ENCODE assay signal across 9 cellular contexts in the genomic region with DNA sequence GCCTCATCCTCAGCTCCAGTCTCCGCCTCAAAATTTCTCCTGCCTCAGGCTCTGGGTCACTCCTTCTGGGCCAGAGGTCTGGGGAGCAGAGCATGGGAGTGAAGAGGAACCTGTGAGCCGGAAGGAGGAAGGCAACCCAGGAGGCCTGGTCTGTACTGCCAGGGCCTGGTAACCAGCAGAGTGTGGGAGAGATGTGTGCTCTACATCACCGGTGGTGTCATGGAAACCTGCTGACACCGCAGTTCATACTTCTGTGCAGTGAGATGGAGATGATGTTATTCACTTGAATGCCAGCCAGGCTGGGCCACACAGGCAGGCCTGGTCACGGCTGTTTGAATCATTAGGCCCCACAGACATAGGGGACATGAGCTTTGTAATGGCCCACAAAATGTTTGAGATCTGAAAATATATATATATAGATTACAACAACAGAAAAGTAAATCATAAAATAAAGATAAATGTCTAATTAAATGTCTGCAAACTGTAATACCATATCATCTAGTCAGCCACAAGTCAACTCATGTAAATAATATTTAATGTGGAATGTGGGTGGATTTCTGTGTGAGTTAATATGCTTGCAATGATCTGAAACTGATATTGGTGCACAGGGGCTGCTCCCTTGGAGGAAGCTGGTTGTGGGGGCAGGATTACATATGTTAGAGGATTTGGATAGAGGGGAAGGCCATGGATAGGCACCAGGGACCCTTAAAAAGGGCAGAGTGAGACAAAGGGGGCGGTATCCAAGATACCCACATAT.
DNase-seq lines count a peak whose midpoint lies in the region; ATAC-seq and TF ChIP-seq lines count a peak whose summit lies in the region.
"Had no signal": no experiment of that assay in that cellular context is flagged by ENCODE, and none has a peak within 500 bp of the region (broad histone marks: within the 10 kb centered on the region; RNA-seq: fewer than 3 reads in every experiment).

No MANE protein-coding gene starts in this region.

- CTCF ChIA-PET in PC-3 (lab: Charles Lee): no interaction called here
- CTCF ChIA-PET in CD4-positive, alpha-beta T cell (lab: Charles Lee): no interaction called here

- DNase-seq in ELR (ENCODE audit: low read depth) (peak; percentile 93), PC-3 (peak; percentile 91), fibroblast of lung (ENCODE audit: low read depth in 2 of 2) (peak; percentile 87 to 98), retinal pigment epithelial cell (ENCODE audit: low read depth) (peak; percentile 85)
- DNase-seq in CD4-positive, alpha-beta T cell: no peak
- no peak for DNase-seq in activated T-helper 1 cell treated with anti-CD3 and anti-CD28 coated beads, Interleukin-12 subunit alpha, Interleukin-12 subunit beta, Interleukin-2, Interleukin-4 antibody, amounts not matched to agents 30 ng/mL and 10 ng/mL and 1 ng/mL, durations not matched to agents 14 hours and 24 hours and 36 hours (ENCODE audit: low spot score)
- DNase-seq: activated T-cell treated with anti-CD3 and anti-CD28 coated beads, Interleukin-2, amount 50 U/mL, for 24 hours had no signal

- peaks cover 10% of the 10 kb centered on the region for H3K4me1 Mint-ChIP-seq in CD4-positive, alpha-beta T cell (ENCODE audit: low read depth)
- H3K4me1 Mint-ChIP-seq in activated T-helper 1 cell treated with anti-CD3 and anti-CD28 coated beads, Interleukin-12 subunit alpha, Interleukin-12 subunit beta, Interleukin-2, Interleukin-4 antibody, amounts not matched to agents 30 ng/mL and 10 ng/mL and 1 ng/mL, durations not matched to agents 14 hours and 24 hours and 36 hours (ENCODE audit: low read depth): no peaks in the 10 kb centered on the region

- H3K27me3 Mint-ChIP-seq in CD4-positive, alpha-beta T cell: peaks cover 5% of the 10 kb centered on the region
- peaks cover 6% of the 10 kb centered on the region for H3K27me3 Mint-ChIP-seq in activated T-helper 1 cell treated with anti-CD3 and anti-CD28 coated beads, Interleukin-12 subunit alpha, Interleukin-12 subunit beta, Interleukin-2, Interleukin-4 antibody, amounts not matched to agents 30 ng/mL and 10 ng/mL and 1 ng/mL, durations not matched to agents 14 hours and 24 hours and 36 hours (ENCODE audit: insufficient read depth)

- H3K9me3 ChIP-seq in PC-3 (ENCODE audit: low read length): peaks cover 8% of the 10 kb centered on the region; the same call in 1 of the 2 replicates
- peaks cover 2% of the 10 kb centered on the region for H3K9me3 ChIP-seq in fibroblast of lung (ENCODE audit: control insufficient read depth, insufficient read depth, low read depth, low read length)
- peaks cover 4% of the 10 kb centered on the region for H3K9me3 ChIP-seq in CD4-positive, alpha-beta T cell (ENCODE audit: control insufficient read depth, low read length)

- H3K4me3 Mint-ChIP-seq in CD4-positive, alpha-beta T cell: no peak overlapping the region
- no peak overlapping the region for H3K4me3 Mint-ChIP-seq in activated T-helper 1 cell treated with anti-CD3 and anti-CD28 coated beads, Interleukin-12 subunit alpha, Interleukin-12 subunit beta, Interleukin-2, Interleukin-4 antibody, amounts not matched to agents 30 ng/mL and 10 ng/mL and 1 ng/mL, durations not matched to agents 14 hours and 24 hours and 36 hours
- H3K4me3 Mint-ChIP-seq: activated T-cell treated with anti-CD3 and anti-CD28 coated beads, Interleukin-2, amount 50 U/mL, for 24 hours had no signal

- H3K36me3 Mint-ChIP-seq in CD4-positive, alpha-beta T cell (ENCODE audit: low read depth): no peaks in the 10 kb centered on the region
- H3K36me3 Mint-ChIP-seq in activated T-helper 1 cell treated with anti-CD3 and anti-CD28 coated beads, Interleukin-12 subunit alpha, Interleukin-12 subunit beta, Interleukin-2, Interleukin-4 antibody, amounts not matched to agents 30 ng/mL and 10 ng/mL and 1 ng/mL, durations not matched to agents 14 hours and 24 hours and 36 hours (ENCODE audit: low read depth): no peaks in the 10 kb centered on the region

- peak overlapping the region; percentile 60 for H3K4me2 ChIP-seq in PC-3 (ENCODE audit: low read length)
- H3K4me2 ChIP-seq in fibroblast of lung (ENCODE audit: extremely low read depth, insufficient read depth, low read length): peak overlapping the region; percentile 25

- TF ChIP-seq CTCF in PC-3 (conservative IDR thresholded peaks at IDR 0.05; ENCODE audit: low read depth, low read length) (no peak), fibroblast of lung (conservative IDR thresholded peaks at IDR 0.05 in 1 of 2, IDR thresholded peaks at IDR 0.05 in 1 of 2; ENCODE audit: low read depth in 1 of 2, low read length in 2 of 2) (no peak), retinal pigment epithelial cell (conservative IDR thresholded peaks at IDR 0.05; ENCODE audit: low read depth, low read length) (no peak)
- no peak for TF ChIP-seq CTCF in CD4-positive, alpha-beta T cell (IDR thresholded peaks at IDR 0.05)

- H3K9ac ChIP-seq in PC-3 (ENCODE audit: low read length) (peak overlapping the region; percentile 45), fibroblast of lung (ENCODE audit: insufficient read depth, low read length) (peak overlapping the region; percentile 10)

- ATAC-seq in PC-3 (peak; percentile 74), HG03457 (IDR thresholded peaks at IDR 0.05; ENCODE audit: unreplicated experiment) (no peak), HG03460 (IDR thresholded peaks at IDR 0.05; ENCODE audit: unreplicated experiment) (no peak)
- no peak for ATAC-seq in CD4-positive, alpha-beta T cell (ENCODE audit: poor library complexity)

- peaks cover 59% of the 10 kb centered on the region for H3K4me1 ChIP-seq in PC-3 (ENCODE audit: insufficient read depth, low read length)
- H3K4me1 ChIP-seq in fibroblast of lung (ENCODE audit: control insufficient read depth, extremely low read depth, insufficient read depth, low read length): peaks cover 23% of the 10 kb centered on the region

- H3K4me3 ChIP-seq in PC-3 (ENCODE audit: low read length): no peak overlapping the region
- H3K4me3 ChIP-seq in fibroblast of lung (replicated peaks in 1 of 4; ENCODE audit: control extremely low read depth in 1 of 4, insufficient read depth in 1 of 4, low read depth in 3 of 4, low read length in 4 of 4): no peak overlapping the region
- no peak overlapping the region for H3K4me3 ChIP-seq in retinal pigment epithelial cell (ENCODE audit: low read length)

- H3K9me2 ChIP-seq in PC-3 (replicated peaks; ENCODE audit: low read length): no peaks in the 10 kb centered on the region

- peaks cover 2% of the 10 kb centered on the region for H3K9me3 Mint-ChIP-seq in CD4-positive, alpha-beta T cell
- peaks cover 6% of the 10 kb centered on the region for H3K9me3 Mint-ChIP-seq in activated T-helper 1 cell treated with anti-CD3 and anti-CD28 coated beads, Interleukin-12 subunit alpha, Interleukin-12 subunit beta, Interleukin-2, Interleukin-4 antibody, amounts not matched to agents 30 ng/mL and 10 ng/mL and 1 ng/mL, durations not matched to agents 14 hours and 24 hours and 36 hours

- H3K27ac ChIP-seq in PC-3 (ENCODE audit: low read length) (peak overlapping the region; percentile 84), fibroblast of lung (ENCODE audit: insufficient read depth, low read length) (peak overlapping the region; percentile 86)
- no peak overlapping the region for H3K27ac ChIP-seq in CD4-positive, alpha-beta T cell (ENCODE audit: low read depth, low read length)

- H4K20me1 ChIP-seq in PC-3 (ENCODE audit: low read length) (no peaks in the 10 kb centered on the region), fibroblast of lung (ENCODE audit: control insufficient read depth, extremely low read depth, insufficient read depth, low read length) (no peaks in the 10 kb centered on the region)

- no peak overlapping the region for H3K27ac Mint-ChIP-seq in CD4-positive, alpha-beta T cell
- no peak overlapping the region for H3K27ac Mint-ChIP-seq in activated T-helper 1 cell treated with anti-CD3 and anti-CD28 coated beads, Interleukin-12 subunit alpha, Interleukin-12 subunit beta, Interleukin-2, Interleukin-4 antibody, amounts not matched to agents 30 ng/mL and 10 ng/mL and 1 ng/mL, durations not matched to agents 14 hours and 24 hours and 36 hours
- H3K27ac Mint-ChIP-seq: activated T-cell treated with anti-CD3 and anti-CD28 coated beads, Interleukin-2, amount 50 U/mL, for 24 hours had no signal

- H3K27me3 ChIP-seq in PC-3 (ENCODE audit: low read length): no peaks in the 10 kb centered on the region
- H3K27me3 ChIP-seq in fibroblast of lung (ENCODE audit: control insufficient read depth, insufficient read depth, low read length): no peaks in the 10 kb centered on the region
- H3K27me3 ChIP-seq in CD4-positive, alpha-beta T cell (ENCODE audit: control insufficient read depth, insufficient read depth, low read length): no peaks in the 10 kb centered on the region

- intact Hi-C loops in PC-3 (cut with micrococcal nuclease): loop anchor here (1.0 to 2.0 kb wide), 3 partner anchors 28 to 108 kb away; a partner anchor contains a TSS
- intact Hi-C loops in CD4-positive, alpha-beta T cell (cut with DNase I, micrococcal nuclease): no loop called here
- intact Hi-C loops in activated T-helper 1 cell treated with anti-CD3 and anti-CD28 coated beads, Interleukin-12 subunit alpha, Interleukin-12 subunit beta, Interleukin-2, Interleukin-4 antibody, amounts not matched to agents 30 ng/mL and 10 ng/mL and 1 ng/mL, durations not matched to agents 14 hours and 24 hours and 36 hours (cut with micrococcal nuclease): no loop called here

- H3K79me2 ChIP-seq in PC-3 (ENCODE audit: low read length) (no peaks in the 10 kb centered on the region), fibroblast of lung (ENCODE audit: control insufficient read depth, insufficient read depth, low read length) (no peaks in the 10 kb centered on the region)

- H3F3A ChIP-seq in PC-3 (ENCODE audit: low read length, unreplicated experiment): peaks cover 11% of the 10 kb centered on the region

- peak overlapping the region; percentile 65 for H2AFZ ChIP-seq in PC-3 (ENCODE audit: low read length)
- no peak overlapping the region for H2AFZ ChIP-seq in fibroblast of lung (ENCODE audit: low read length)

- BruUV-seq in PC-3 (replicated peaks; lab: Mats Ljungman, UMichigan): no TSS peak

- POLR2A ChIA-PET in PC-3 (lab: Charles Lee; ENCODE audit: unreplicated experiment): interaction anchor here (0.6 kb wide), 1 partner anchor 109 kb away, joined by 3 read pairs; no protein-coding TSS in a partner anchor
- POLR2A ChIA-PET in CD4-positive, alpha-beta T cell (lab: Charles Lee): no interaction called here

- H3K36me3 ChIP-seq in PC-3 (ENCODE audit: low read depth, low read length) (peaks cover 5% of the 10 kb centered on the region; the same call in 1 of the 2 replicates), fibroblast of lung (ENCODE audit: control insufficient read depth, insufficient read depth, low read length) (no peaks in the 10 kb centered on the region)

Comparison
In these comparisons a context has a peak if more than half of its experiments do, and no peak if none do; other contexts are left out.
1. DNase-seq: peak in ELR (single experiment), PC-3 (single experiment), fibroblast of lung (2 of 2) and retinal pigment epithelial cell (single experiment); none in CD4-positive, alpha-beta T cell (0 of 10) and activated T-helper 1 cell treated with anti-CD3 and anti-CD28 coated beads, Interleukin-12 subunit alpha, Interleukin-12 subunit beta, Interleukin-2, Interleukin-4 antibody, amounts not matched to agents 30 ng/mL and 10 ng/mL and 1 ng/mL, durations not matched to agents 14 hours and 24 hours and 36 hours (single experiment).